8 cellular contexts compared by ENCODE assay signal in genomic region chrX:115727792-115728732, GRCh38.
A peak's percentile ranks its signal among the peaks of the same experiment; 100 is the strongest.
DNase-seq lines count a peak whose midpoint lies in the region; ATAC-seq, FAIRE-seq and TF ChIP-seq lines count a peak whose summit lies in the region.
"Not testable (repeated sequence)": the region's sequence is repeated elsewhere in the genome, so short reads cannot be mapped to it uniquely, and the experiment has no call there.

No MANE protein-coding gene starts in this region.

- H3K9ac ChIP-seq in GM12878 (ENCODE audit: control insufficient read depth, insufficient read depth, low read length); kidney (ENCODE audit: low read length in 2 of 2): not testable (repeated sequence)

- RAD21 ChIA-PET in GM12878 (lab: Charles Lee; ENCODE audit: unreplicated experiment), result not testable (repeated sequence)

- not testable (repeated sequence) for H3K27me3 ChIP-seq in PC-9 (ENCODE audit: insufficient read depth, low read depth); GM12878 (replicated peaks in 1 of 2; ENCODE audit: control insufficient read depth in 2 of 2, insufficient read depth in 2 of 2, low read length in 1 of 2); ovary; transverse colon

- ATAC-seq in GM18907 (IDR thresholded peaks at IDR 0.05; ENCODE audit: unreplicated experiment) (peak; percentile 84), GM12878 (peak; percentile 73)

- TF ChIP-seq RAD21 in GM12878 (IDR thresholded peaks at IDR 0.05; ENCODE audit: insufficient read depth, low read depth, low read length), result not testable (repeated sequence)

- not testable (repeated sequence) for DNase-seq in PC-9; GM12878 (ENCODE audit: low read depth, low spot score)
- DNase-seq in activated T-cell treated with anti-CD3 and anti-CD28 coated beads, Interleukin-2, amount 50 U/mL, for 1 hour, result peak; percentile 60
- peak; percentile 90 for DNase-seq in kidney
- peak in 3 of 5 donors; percentile 50 to 82 (median 62) for DNase-seq in ovary
- DNase-seq in transverse colon, result peak; percentile 70

- intact Hi-C loops in PC-9 (cut with micrococcal nuclease; ENCODE audit: unreplicated experiment); GM12878 (cut with micrococcal nuclease; ENCODE audit: unreplicated experiment); kidney (cut with DNase I); ovary (cut with DNase I); transverse colon (cut with DNase I; ENCODE audit: low total_unique reads): not testable (repeated sequence)

- TF ChIP-seq CTCF in HEK293 (tag by site-specific recombination; IDR thresholded peaks at IDR 0.05); PC-9 (conservative IDR thresholded peaks at IDR 0.05); GM12878 (IDR thresholded peaks at IDR 0.05 in 2 of 3, conservative IDR thresholded peaks at IDR 0.05 in 1 of 3; ENCODE audit: control insufficient read depth in 2 of 3, extremely low read depth in 1 of 3, insufficient read depth in 1 of 3, low read depth in 3 of 3, low read length in 3 of 3); kidney (IDR thresholded peaks at IDR 0.05; ENCODE audit: borderline replicate concordance, extremely low read depth, insufficient read depth); ovary (IDR thresholded peaks at IDR 0.05); transverse colon (IDR thresholded peaks at IDR 0.05): not testable (repeated sequence)

- not testable (repeated sequence) for H3F3A ChIP-seq in PC-9 (ENCODE audit: insufficient read depth, low read depth)

- POLR2A ChIA-PET in HEK293 (lab: Yijun Ruan, JAX); PC-9 (lab: Charles Lee; ENCODE audit: unreplicated experiment); GM12878 (lab: Charles Lee): not testable (repeated sequence)

- not testable (repeated sequence) for H3K4me1 ChIP-seq in HEK293 (ENCODE audit: control insufficient read depth, insufficient read depth, low read length); PC-9 (replicated peaks; ENCODE audit: insufficient read depth); GM12878 (ENCODE audit: control insufficient read depth, insufficient read depth, low read length); kidney (ENCODE audit: control insufficient read depth in 1 of 2, insufficient read depth in 1 of 2, low read depth in 1 of 2, low read length in 2 of 2); ovary (ENCODE audit: insufficient read depth); transverse colon

- WGBS in GM12878 (ENCODE audit: insufficient coverage, insufficient replicate concordance, low lambda C conversion rate, missing lambda C conversion rate), result no CpG with 5 or more reads among the region's 77 CpGs
- WGBS in ovary, 3 donors, result 54 to 55% methylated on average over 16 to 28 of the region's 77 CpGs; no CpG with 5 or more reads in 1 of the 3 donors
- 54% methylated on average over 28 of the region's 77 CpGs; no CpG with 5 or more reads in 1 of the 2 donors for WGBS in transverse colon (ENCODE audit: low coverage in 1 of 2), 2 donors

- BruUV-seq in PC-9 (replicated peaks; lab: Mats Ljungman, UMichigan); GM12878 (replicated peaks; lab: Mats Ljungman, UMichigan): not testable (repeated sequence)

- H3K36me3 ChIP-seq in HEK293 (ENCODE audit: control insufficient read depth in 2 of 2, insufficient read depth in 1 of 2, low read length in 2 of 2); PC-9 (ENCODE audit: low read depth); GM12878 (ENCODE audit: control insufficient read depth in 2 of 2, insufficient read depth in 2 of 2, low read length in 1 of 2); kidney (ENCODE audit: control insufficient read depth in 1 of 2, insufficient read depth in 2 of 2, low read length in 2 of 2); ovary; transverse colon: not testable (repeated sequence)

- not testable (repeated sequence) for H4K20me1 ChIP-seq in PC-9 (ENCODE audit: insufficient read depth); GM12878 (ENCODE audit: control insufficient read depth, insufficient read depth)

- TF ChIP-seq EP300 in GM12878 (IDR thresholded peaks at IDR 0.05; ENCODE audit: borderline replicate concordance in 1 of 2, control insufficient read depth in 1 of 2, low read depth in 2 of 2, low read length in 2 of 2); ovary (IDR thresholded peaks at IDR 0.05); transverse colon (IDR thresholded peaks at IDR 0.05; ENCODE audit: low read depth): not testable (repeated sequence)

- peak overlapping the region; percentile 74; the same call in 1 of the 2 replicates for H2AFZ ChIP-seq in PC-9
- H2AFZ ChIP-seq in GM12878 (ENCODE audit: control insufficient read depth, low read depth, low read length), result not testable (repeated sequence)

- TF ChIP-seq POLR2A in GM12878 (IDR thresholded peaks at IDR 0.05; ENCODE audit: low read depth, low read length); ovary (IDR thresholded peaks at IDR 0.05); transverse colon (IDR thresholded peaks at IDR 0.05): not testable (repeated sequence)

- H3K9me3 ChIP-seq in HEK293 (ENCODE audit: control insufficient read depth, insufficient read depth, low read depth, low read length); PC-9 (ENCODE audit: insufficient read depth, low read depth); GM12878 (replicated peaks; ENCODE audit: control insufficient read depth, insufficient read depth, low read length); kidney (ENCODE audit: control insufficient read depth in 1 of 2, low read length in 2 of 2); ovary; transverse colon: not testable (repeated sequence)

- in situ Hi-C loops in GM12878 (cut with MboI); transverse colon (cut with MboI; ENCODE audit: low pct_ligation_motif_present in 1 of 4, low pct_unique_long_range_greater_than_20kb in 1 of 4, low sequenced_read_pairs in 3 of 4): not testable (repeated sequence)

- not testable (repeated sequence) for FAIRE-seq in GM12878 (lab: Jason Lieb, UNC); kidney (lab: Jason Lieb, UNC)

- H3K27ac ChIP-seq in HEK293 (ENCODE audit: extremely low read depth, low read depth, low read length); PC-9; GM12878 (ENCODE audit: control insufficient read depth, insufficient read depth); kidney (ENCODE audit: low read depth in 2 of 2, low read length in 2 of 2); ovary: not testable (repeated sequence)
- H3K27ac ChIP-seq in transverse colon, result peak overlapping the region in 1 of 4 donors; percentile 36

- SMC1A ChIA-PET in GM12878 (lab: Charles Lee; ENCODE audit: uncharacterized antibody, unreplicated experiment), result not testable (repeated sequence)

- not testable (repeated sequence) for H3K4me3 ChIP-seq in HEK293 (ENCODE audit: low read depth, low read length); PC-9; GM12878; kidney (ENCODE audit: low read length in 2 of 2); transverse colon
- H3K4me3 ChIP-seq in ovary, result peak overlapping the region; percentile 9

- CTCF ChIA-PET in HEK293 (lab: Yijun Ruan, JAX); PC-9 (lab: Charles Lee); GM12878 (lab: Yijun Ruan, JAX): not testable (repeated sequence)

- H3K9me2 ChIP-seq in PC-9 (ENCODE audit: insufficient read depth), result not testable (repeated sequence)

- H3K4me2 ChIP-seq in PC-9; GM12878 (ENCODE audit: control insufficient read depth, insufficient read depth): not testable (repeated sequence)

- H3K79me2 ChIP-seq in PC-9 (ENCODE audit: low read depth); GM12878 (ENCODE audit: control insufficient read depth, insufficient read depth, low read length): not testable (repeated sequence)

TF ChIP-seq in HEK293, 187 proteins besides CTCF, POLR2A, EP300 and RAD21 (continues in another document):
- peak; percentile 68 for TF ChIP-seq ZNF335 (tag by site-specific recombination; conservative IDR thresholded peaks at IDR 0.05)
- TF ChIP-seq, protein P1, sequence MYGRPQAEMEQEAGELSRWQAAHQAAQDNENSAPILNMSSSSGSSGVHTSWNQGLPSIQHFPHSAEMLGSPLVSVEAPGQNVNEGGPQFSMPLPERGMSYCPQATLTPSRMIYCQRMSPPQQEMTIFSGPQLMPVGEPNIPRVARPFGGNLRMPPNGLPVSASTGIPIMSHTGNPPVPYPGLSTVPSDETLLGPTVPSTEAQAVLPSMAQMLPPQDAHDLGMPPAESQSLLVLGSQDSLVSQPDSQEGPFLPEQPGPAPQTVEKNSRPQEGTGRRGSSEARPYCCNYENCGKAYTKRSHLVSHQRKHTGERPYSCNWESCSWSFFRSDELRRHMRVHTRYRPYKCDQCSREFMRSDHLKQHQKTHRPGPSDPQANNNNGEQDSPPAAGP (tag by site-specific recombination; IDR thresholded peaks at IDR 0.05), result 0 out of 2 replicates have a peak, but pooled peaks have one; percentile 25
